In genomic region chr17:64236827-64237403, GRCh38 we compare ENCODE assay signal across 13 cellular contexts. TPM values are rescaled to one million over a fixed set of nuclear protein-coding genes. Genes with fewer than 3 reads are reported as not detected.
DNase-seq lines count a peak whose midpoint lies in the region; ATAC-seq, FAIRE-seq and TF ChIP-seq lines count a peak whose summit lies in the region.
"Had no signal": no experiment of that assay in that cellular context is flagged by ENCODE, and none has a peak within 500 bp of the region (broad histone marks: within the 10 kb centered on the region; RNA-seq: fewer than 3 reads in every experiment).

No MANE protein-coding gene starts in this region.

- H3K27ac Mint-ChIP-seq in naive B cell (peak overlapping the region in 2 of 6 donors; percentile 2 to 14), immature natural killer cell (no peak overlapping the region)

- H3K79me2 ChIP-seq in K562 (ENCODE audit: control insufficient read depth, insufficient read depth, low read length) = peaks cover 85% of the 10 kb centered on the region

- no peak overlapping the region for H2AFZ ChIP-seq in K562 (ENCODE audit: low read depth, low read length)

- no TSS peak for BruUV-seq in K562 (replicated peaks; lab: Mats Ljungman, UMichigan)

- H3K4me2 ChIP-seq in K562 (ENCODE audit: insufficient read depth, low read length) = no peak overlapping the region

- CTCF ChIA-PET in K562 (lab: Yijun Ruan, JAX; ENCODE audit: low intra/inter-chr PET ratio) = no interaction called here

- H3K4me1 Mint-ChIP-seq in naive B cell (peaks cover 8 to 15% (median 13%) of the 10 kb centered on the region in 3 donors), immature natural killer cell (peaks cover 12 to 23% of the 10 kb centered on the region in 2 donors)

- TF ChIP-seq CTCF in GM06990 (IDR thresholded peaks at IDR 0.05; ENCODE audit: insufficient read depth, low read length, poor library complexity, severe bottlenecking) (peak; percentile 1), K562 (IDR thresholded peaks at IDR 0.05 in 2 of 3, conservative IDR thresholded peaks at IDR 0.05 in 1 of 3; ENCODE audit: insufficient read depth in 2 of 3, low read depth in 1 of 3, low read length in 3 of 3) (no peak)

- no peak overlapping the region for H3K4me3 Mint-ChIP-seq in naive B cell
- H3K4me3 Mint-ChIP-seq in immature natural killer cell = no peak overlapping the region
- H3K4me3 Mint-ChIP-seq: brain had no signal

- H3K9me3 Mint-ChIP-seq in naive B cell (no peaks in the 10 kb centered on the region), immature natural killer cell (no peaks in the 10 kb centered on the region)
- H3K9me3 Mint-ChIP-seq: brain had no signal

- WGBS in K562 (ENCODE audit: insufficient coverage, low coverage, missing lambda C conversion rate) = 72% methylated on average over 9 of the region's 9 CpGs

- H3K36me3 ChIP-seq in GM06990 (ENCODE audit: control insufficient read depth, insufficient read depth, low read length) = no peaks in the 10 kb centered on the region
- peaks cover 7% of the 10 kb centered on the region; the same call in 2 of the 3 replicates for H3K36me3 ChIP-seq in K562 (ENCODE audit: control insufficient read depth, insufficient read depth, low read length)

- TF ChIP-seq POLR2A in K562 (conservative IDR thresholded peaks at IDR 0.05) = no peak

- H3K9me3 ChIP-seq in K562 (replicated peaks; ENCODE audit: control insufficient read depth, insufficient read depth, low read depth, low read length) = no peaks in the 10 kb centered on the region

- intact Hi-C loops in K562 (cut with micrococcal nuclease) = no loop called here

- H3K27ac ChIP-seq in K562 (ENCODE audit: extremely low read depth, low read depth, low read length) = no peak overlapping the region

- peak; percentile 36; the same call in 1 of the 3 replicates for ATAC-seq in K562
- peak; percentile 46 to 54 for ATAC-seq in naive B cell (ENCODE audit: low read depth in 2 of 2)
- ATAC-seq in activated CD4-positive, CD25-positive, alpha-beta regulatory T cell treated with anti-CD3 and anti-CD28 coated beads, Interleukin-2, amount 50 U/mL, for 24 hours = no peak
- no peak for ATAC-seq in GM19467 (IDR thresholded peaks at IDR 0.05; ENCODE audit: unreplicated experiment)

- H3K36me3 Mint-ChIP-seq in naive B cell (peaks cover 0 to 4% of the 10 kb centered on the region in 2 donors), immature natural killer cell (peaks cover 0 to 3% (median 3%) of the 10 kb centered on the region in 3 donors)

- H3K27me3 Mint-ChIP-seq in naive B cell = no peaks in the 10 kb centered on the region
- peaks cover 0 to 4% (median 0%) of the 10 kb centered on the region in 3 donors for H3K27me3 Mint-ChIP-seq in immature natural killer cell (ENCODE audit: low read depth in 3 of 3)

- in situ Hi-C loops in K562 (cut with MboI) = no loop called here

- no peaks in the 10 kb centered on the region for H3K27me3 ChIP-seq in GM06990 (replicated peaks; ENCODE audit: control insufficient read depth, insufficient read depth, low read length)
- no peaks in the 10 kb centered on the region for H3K27me3 ChIP-seq in K562 (ENCODE audit: control insufficient read depth in 2 of 2, insufficient read depth in 2 of 2, low read length in 2 of 2)

- FAIRE-seq in K562 (lab: Jason Lieb, UNC) = no peak
- FAIRE-seq: GM18507, islet of Langerhans had no signal

- DNase-seq in GM06990 (ENCODE audit: extremely low read depth, insufficient read length) (no peak), MV-4-11 (lab: John Stamatoyannopoulos, UW) (peak; percentile 18), K562 (ENCODE audit: extremely low read depth in 1 of 4, low spot score in 3 of 4) (peak in 2 of 4 experiments; percentile 45 to 49), naive B cell (no peak), immature natural killer cell (no peak), amniotic stem cell (lab: John Stamatoyannopoulos, UW) (no peak)
- DNase-seq: NCI-H187; stimulated activated CD4-positive, alpha-beta T cell treated with anti-CD3 and anti-CD28 coated beads, Interleukin-1b, Interleukin-23, amount 100 ng/mL, for 48 hours had no signal

- POLR2A ChIA-PET in K562 (lab: Yijun Ruan, JAX) = interaction anchor here (0.7 to 2.8 kb wide), 3 partner anchors 13 to 82 kb away, joined by 3 to 11 read pairs (median 3); no protein-coding TSS in a partner anchor

- TF ChIP-seq EP300 in K562 (IDR thresholded peaks at IDR 0.05; ENCODE audit: low read length) = no peak

- no peak for TF ChIP-seq RAD21 in K562 (CRISPR knock-in tag; conservative IDR thresholded peaks at IDR 0.05 in 1 of 2, IDR thresholded peaks at IDR 0.05 in 1 of 2)

- peaks cover 19% of the 10 kb centered on the region for H4K20me1 ChIP-seq in K562 (replicated peaks; ENCODE audit: control insufficient read depth, insufficient read depth, low read length)

- no peak overlapping the region for H3K9ac ChIP-seq in K562 (ENCODE audit: insufficient read depth in 1 of 2, low read depth in 2 of 2, low read length in 2 of 2)

- H3K4me1 ChIP-seq in K562 (replicated peaks in 1 of 2; ENCODE audit: control insufficient read depth in 2 of 2, insufficient read depth in 2 of 2, low read length in 2 of 2) = peaks cover 16 to 31% of the 10 kb centered on the region in 2 experiments

- H3K9me1 ChIP-seq in K562 (ENCODE audit: control insufficient read depth, insufficient read depth, low read length) = peaks cover 3% of the 10 kb centered on the region

- H3K4me3 ChIP-seq in GM06990 (replicated peaks; ENCODE audit: low read depth, low read length) (no peak overlapping the region), K562 (no peak overlapping the region)

TF ChIP-seq in K562, 482 proteins besides CTCF, POLR2A, EP300 and RAD21:
- no peak for TF ChIP-seq PPARD (CRISPR knock-in tag; IDR thresholded peaks at IDR 0.05)

RNA-seq across cellular contexts. Expression of gene TEX2, which starts 26.1 kb away (rescaled TPM):
- 44.0 and 59.0 TPM in 2 replicates for total RNA-seq in K562 (2011; cell fraction: chromatin; rRNA removed; ENCODE audit: low replicate concordance)
- 27.0 and 29.3 TPM in 2 replicates for total RNA-seq in K562 (2011; cell fraction: nucleolus; rRNA removed)
- 38.6 and 52.3 TPM in 2 replicates for total RNA-seq in K562 (2011; cell fraction: nucleoplasm; rRNA removed)
- total RNA-seq in K562 (2014; rRNA removed) (19.8 and 23.9 TPM in 2 replicates), K562 (2014; rRNA removed; fragmentation: Illumina TruSeq; extraction: Trizol) (17.5 and 17.7 TPM in 2 replicates), K562 (2015; rRNA removed; fragmentation: Illumina TruSeq; extraction: Trizol) (17.7 and 18.1 TPM in 2 replicates), K562 (2021) (24.5 and 27.6 TPM in 2 replicates)
- polyA plus RNA-seq in K562 (2011; rRNA removed) (15.2 and 19.3 TPM in 2 replicates), K562 (2014; fragmentation: Illumina TruSeq; extraction: Trizol) (23.6 and 27.6 TPM in 2 replicates), K562 (2014; fragmentation: Nextera tagmentation; extraction: Ambion mirVana) (1 to 10 TPM; 4.1 to 4.8 TPM), K562 (2014; rRNA removed) (18.4 and 20.2 TPM in 2 replicates), naive B cell (ENCODE audit: low read depth in 6 of 6) (1 to 10 TPM; 1.1 to 5.2 (median 3.8) TPM), immature natural killer cell (1 to 10 TPM; 4.7 to 8.1 (median 6.3) TPM)
- polyA plus RNA-seq in K562 (2011; cell fraction: cytosol; rRNA removed) = 12.2 and 12.8 TPM in 2 replicates
- 22.0 and 25.0 TPM in 2 replicates for polyA plus RNA-seq in K562 (2011; cell fraction: nucleus; rRNA removed)
- 9.8 and 13.7 TPM in 2 replicates for polyA plus RNA-seq in K562 (2012)
- 28.0 and 31.6 TPM in 2 replicates for polyA minus RNA-seq in K562 (2011; rRNA and poly(A)+ RNA removed)
- 9.4 and 13.2 TPM in 2 replicates for polyA minus RNA-seq in K562 (2011; cell fraction: cytosol; rRNA and poly(A)+ RNA removed)
- polyA minus RNA-seq in K562 (2011; cell fraction: nucleus; rRNA and poly(A)+ RNA removed) = 22.8 and 23.2 TPM in 2 replicates

Comparison
In these comparisons a context has a peak if more than half of its experiments do, and no peak if none do; other contexts are left out.
1. ATAC-seq: peak in K562 (single experiment) and naive B cell (2 of 2); none in activated CD4-positive, CD25-positive, alpha-beta regulatory T cell treated with anti-CD3 and anti-CD28 coated beads, Interleukin-2, amount 50 U/mL, for 24 hours (0 of 2) and GM19467 (single experiment).